Comparison of ENCODE assay signal across 24 cellular contexts in genomic region chr2:126671049-126671448, GRCh38. TPM values are rescaled to one million over a fixed set of nuclear protein-coding genes. Genes with fewer than 3 reads are reported as not detected.
A peak's percentile ranks its signal among the peaks of the same experiment; 100 is the strongest.
DNase-seq lines count a peak whose midpoint lies in the region; ATAC-seq lines count a peak whose summit lies in the region.
"Had no signal": no experiment of that assay in that cellular context is flagged by ENCODE, and none has a peak within 500 bp of the region (broad histone marks: within the 10 kb centered on the region; RNA-seq: fewer than 3 reads in every experiment).

No MANE protein-coding gene starts in this region.

- no peaks in the 10 kb centered on the region for H3K27me3 ChIP-seq in neuronal stem cell (ENCODE audit: control insufficient read depth in 3 of 3, insufficient read depth in 3 of 3, low read depth in 1 of 3, low read length in 3 of 3)
- H3K27me3 ChIP-seq: BLaER1 treated with 17β-estradiol and CSF1 and Interleukin-3, amounts not matched to agents 10 nM and 100 nM had no signal

- DNase-seq in stimulated activated naive CD8-positive, alpha-beta T cell treated with anti-CD3 and anti-CD28 coated beads, Interleukin-15, amount 100 ng/mL, for 72 hours = no peak
- DNase-seq in stimulated activated naive CD8-positive, alpha-beta T cell treated with anti-CD3 and anti-CD28 coated beads, Interleukin-15, Interleukin-2, amounts not matched to agents 100 U/mL and 50 U/mL, for 24 hours = no peak
- no peak for DNase-seq in effector memory CD8-positive, alpha-beta T cell
- DNase-seq in neuronal stem cell (ENCODE audit: low spot score) = no peak
- no peak for DNase-seq in CD1c-positive myeloid dendritic cell (ENCODE audit: extremely low spot score)
- DNase-seq in NCI-H82 treated with DMSO at 0.1 percent for 48 hours (lab: John Stamatoyannopoulos, UW; ENCODE audit: unreplicated experiment) = no peak
- DNase-seq: AML-193; CD4-positive, alpha-beta memory T cell; DMS 273 treated with DMSO at 0.1 percent for 48 hours; DMS79; EL; GDM1; Karpas-422; NCI-H1092 treated with DMSO at 0.1 percent for 48 hours; NCI-H1436 treated with DMSO at 0.1 percent for 48 hours; NCI-H1930; NCI-H2107; NCI-H524; NCI-H774; RPMI8226; SHP77 had no signal

- peak overlapping the region; percentile 5 for H3K18ac ChIP-seq in neuronal stem cell (ENCODE audit: low read length)

- no peak overlapping the region for H2BK12ac ChIP-seq in neuronal stem cell (ENCODE audit: low read length)

- ATAC-seq in stimulated activated naive CD8-positive, alpha-beta T cell treated with anti-CD3 and anti-CD28 coated beads, Interleukin-15, amount 100 ng/mL, for 72 hours = no peak
- no peak for ATAC-seq in stimulated activated naive CD8-positive, alpha-beta T cell treated with anti-CD3 and anti-CD28 coated beads, Interleukin-15, Interleukin-2, amounts not matched to agents 100 U/mL and 50 U/mL, for 24 hours
- no peak for ATAC-seq in effector memory CD8-positive, alpha-beta T cell (replicated peaks)
- no peak for ATAC-seq in HG03460 (IDR thresholded peaks at IDR 0.05; ENCODE audit: unreplicated experiment)
- ATAC-seq: GM12878 had no signal

- peaks cover 31% of the 10 kb centered on the region for H3K36me3 Mint-ChIP-seq in effector memory CD8-positive, alpha-beta T cell (ENCODE audit: insufficient read depth)

- no peak overlapping the region for H3K4me3 ChIP-seq in neuronal stem cell (ENCODE audit: low read length in 2 of 2)
- H3K4me3 ChIP-seq: BLaER1 treated with 17β-estradiol and CSF1 and Interleukin-3, amounts not matched to agents 10 nM and 100 nM; GM12878 had no signal

- no peak overlapping the region for H4K8ac ChIP-seq in neuronal stem cell (ENCODE audit: low read depth, low read length)

- H3K4me2 ChIP-seq in neuronal stem cell (ENCODE audit: insufficient read depth, low read length, poor library complexity, severe bottlenecking) = no peak overlapping the region
- H3K4me2 ChIP-seq: BLaER1 treated with 17β-estradiol and CSF1 and Interleukin-3, amounts not matched to agents 10 nM and 100 nM had no signal

- no peak overlapping the region for H2BK5ac ChIP-seq in neuronal stem cell (ENCODE audit: low read length)

- H2BK15ac ChIP-seq in neuronal stem cell (ENCODE audit: low read length) = no peak overlapping the region

- no peak overlapping the region for H3K14ac ChIP-seq in neuronal stem cell (ENCODE audit: low read length)

- no peak overlapping the region for H3K4me3 Mint-ChIP-seq in stimulated activated naive CD8-positive, alpha-beta T cell treated with anti-CD3 and anti-CD28 coated beads, Interleukin-15, amount 100 ng/mL, for 72 hours
- H3K4me3 Mint-ChIP-seq in effector memory CD8-positive, alpha-beta T cell = no peak overlapping the region
- H3K4me3 Mint-ChIP-seq: CD4-positive, alpha-beta memory T cell had no signal

- WGBS in neuronal stem cell (ENCODE audit: extremely low coverage in 2 of 2, insufficient read length in 2 of 2, insufficient replicate concordance in 1 of 2), 2 donors = no CpG with 5 or more reads among the region's 9 CpGs

- no peaks in the 10 kb centered on the region for H3K27me3 Mint-ChIP-seq in stimulated activated naive CD8-positive, alpha-beta T cell treated with anti-CD3 and anti-CD28 coated beads, Interleukin-15, amount 100 ng/mL, for 72 hours
- no peaks in the 10 kb centered on the region for H3K27me3 Mint-ChIP-seq in effector memory CD8-positive, alpha-beta T cell
- H3K27me3 Mint-ChIP-seq: CD4-positive, alpha-beta memory T cell had no signal

- H3K36me3 ChIP-seq in neuronal stem cell (replicated peaks in 1 of 2; ENCODE audit: control insufficient read depth in 2 of 2, insufficient read depth in 2 of 2, low read length in 2 of 2) = peaks cover 0 to 15% of the 10 kb centered on the region in 2 donors

- H3K9me3 ChIP-seq in neuronal stem cell (replicated peaks in 1 of 2; ENCODE audit: control insufficient read depth in 2 of 2, insufficient read depth in 1 of 2, low read depth in 1 of 2, low read length in 2 of 2) = peaks cover 2 to 17% of the 10 kb centered on the region in 2 donors

- peak overlapping the region; percentile 2 for H3K9ac ChIP-seq in neuronal stem cell (ENCODE audit: low read depth, low read length, poor library complexity)
- H3K9ac ChIP-seq: BLaER1 treated with 17β-estradiol and CSF1 and Interleukin-3, amounts not matched to agents 10 nM and 100 nM had no signal

- H3K4ac ChIP-seq in neuronal stem cell (ENCODE audit: low read length) = no peak overlapping the region

- no peak overlapping the region for H3K27ac ChIP-seq in neuronal stem cell (replicated peaks; ENCODE audit: low read length)

- H2AK5ac ChIP-seq in neuronal stem cell (ENCODE audit: low read depth, low read length) = peak overlapping the region; percentile 87

- H3K23ac ChIP-seq in neuronal stem cell (ENCODE audit: low read depth, low read length, poor library complexity) = peak overlapping the region; percentile 60

- peaks cover 7 to 10% of the 10 kb centered on the region in 2 donors for H3K9me3 Mint-ChIP-seq in stimulated activated naive CD8-positive, alpha-beta T cell treated with anti-CD3 and anti-CD28 coated beads, Interleukin-15, amount 100 ng/mL, for 72 hours
- peaks cover 0 to 3% of the 10 kb centered on the region in 2 donors for H3K9me3 Mint-ChIP-seq in effector memory CD8-positive, alpha-beta T cell

- H2AFZ ChIP-seq in neuronal stem cell (ENCODE audit: low read length) = no peak overlapping the region

- H3K4me1 ChIP-seq in neuronal stem cell (ENCODE audit: control insufficient read depth in 2 of 2, insufficient read depth in 1 of 2, low read depth in 1 of 2, low read length in 2 of 2) = peaks cover 10 to 16% of the 10 kb centered on the region in 2 donors

- no peaks in the 10 kb centered on the region for H3K79me1 ChIP-seq in neuronal stem cell (ENCODE audit: low read depth, low read length)

- H3K27ac Mint-ChIP-seq in stimulated activated naive CD8-positive, alpha-beta T cell treated with anti-CD3 and anti-CD28 coated beads, Interleukin-15, amount 100 ng/mL, for 72 hours = peak overlapping the region; percentile 61 to 83
- H3K27ac Mint-ChIP-seq in effector memory CD8-positive, alpha-beta T cell = peak overlapping the region; percentile 27 to 82

- peaks cover 75% of the 10 kb centered on the region for H3K4me1 Mint-ChIP-seq in stimulated activated naive CD8-positive, alpha-beta T cell treated with anti-CD3 and anti-CD28 coated beads, Interleukin-15, amount 100 ng/mL, for 72 hours
- H3K4me1 Mint-ChIP-seq in effector memory CD8-positive, alpha-beta T cell (ENCODE audit: low read depth in 2 of 2) = peaks cover 33 to 40% of the 10 kb centered on the region in 2 donors

- H2BK120ac ChIP-seq in neuronal stem cell (ENCODE audit: low read depth, low read length) = no peak overlapping the region

- H4K91ac ChIP-seq in neuronal stem cell (ENCODE audit: low read depth, low read length, poor library complexity) = no peak overlapping the region

RNA-seq across cellular contexts. Expression of gene GYPC, which starts 15.1 kb away (rescaled TPM):
- polyA plus RNA-seq in neuronal stem cell (2013, experiment 1 of 2) = 24.1 TPM
- polyA plus RNA-seq in neuronal stem cell (2013, experiment 2 of 2) = 24.1 TPM
